17 cellular contexts compared by ENCODE assay signal in the genomic region with DNA sequence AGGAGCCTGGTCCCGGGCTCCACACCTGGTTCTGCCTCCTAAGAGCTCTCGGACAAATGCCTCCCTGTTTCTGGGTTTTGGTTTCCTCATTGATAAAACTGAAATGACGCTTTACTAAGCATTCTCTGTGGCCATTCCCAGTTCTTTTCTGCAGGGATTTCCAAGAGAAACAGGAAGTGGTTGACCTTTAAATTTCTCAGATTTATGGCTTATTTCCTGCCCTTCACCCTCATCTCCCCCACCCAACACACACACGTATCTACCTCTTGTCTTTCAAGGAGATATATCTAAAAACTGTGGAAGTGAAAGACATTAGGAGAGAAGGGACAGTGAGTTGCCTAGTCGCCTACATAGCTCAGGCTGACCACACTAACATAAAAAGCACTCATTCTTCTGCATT. TPM values are rescaled to one million over a fixed set of nuclear protein-coding genes. Genes with fewer than 3 reads are reported as not detected.
DNase-seq lines count a peak whose midpoint lies in the region; ATAC-seq and TF ChIP-seq lines count a peak whose summit lies in the region.
"Had no signal": no experiment of that assay in that cellular context is flagged by ENCODE, and none has a peak within 500 bp of the region (broad histone marks: within the 10 kb centered on the region; RNA-seq: fewer than 3 reads in every experiment).

No MANE protein-coding gene starts in this region.

- H2AFZ ChIP-seq in fibroblast of lung (ENCODE audit: low read length), result no peak overlapping the region

- H3K27me3 ChIP-seq in fibroblast of lung (ENCODE audit: control insufficient read depth, insufficient read depth, low read length) (no peaks in the 10 kb centered on the region), brain microvascular endothelial cell (replicated peaks) (no peaks in the 10 kb centered on the region)
- H3K27me3 ChIP-seq: BLaER1 treated with 17β-estradiol and CSF1 and Interleukin-3, amounts not matched to agents 10 nM and 100 nM had no signal

- H3K27ac ChIP-seq in fibroblast of lung (ENCODE audit: insufficient read depth, low read length) (no peak overlapping the region), brain microvascular endothelial cell (no peak overlapping the region)
- H3K27ac ChIP-seq: BLaER1 treated with 17β-estradiol and CSF1 and Interleukin-3, amounts not matched to agents 10 nM and 100 nM had no signal

- H3K36me3 ChIP-seq in fibroblast of lung (ENCODE audit: control insufficient read depth, insufficient read depth, low read length), result no peaks in the 10 kb centered on the region
- H3K36me3 ChIP-seq in brain microvascular endothelial cell (replicated peaks), result no peaks in the 10 kb centered on the region
- H3K36me3 ChIP-seq: BLaER1 treated with 17β-estradiol and CSF1 and Interleukin-3, amounts not matched to agents 10 nM and 100 nM; HAP-1 had no signal

- intact Hi-C loops in sciatic nerve (cut with DNase I), result no loop called here

- ATAC-seq in sciatic nerve, result peak; percentile 27
- ATAC-seq: PC-3 had no signal

- H3K4me3 ChIP-seq in fibroblast of lung (replicated peaks in 1 of 4; ENCODE audit: control extremely low read depth in 1 of 4, insufficient read depth in 1 of 4, low read depth in 3 of 4, low read length in 4 of 4), result no peak overlapping the region
- H3K4me3 ChIP-seq in brain microvascular endothelial cell (ENCODE audit: low read depth, low read length), result no peak overlapping the region
- H3K4me3 ChIP-seq: BLaER1 treated with 17β-estradiol and CSF1 and Interleukin-3, amounts not matched to agents 10 nM and 100 nM; HAP-1 had no signal

- H4K20me1 ChIP-seq in fibroblast of lung (ENCODE audit: control insufficient read depth, extremely low read depth, insufficient read depth, low read length), result no peaks in the 10 kb centered on the region
- H4K20me1 ChIP-seq: BLaER1 treated with 17β-estradiol and CSF1 and Interleukin-3, amounts not matched to agents 10 nM and 100 nM had no signal

- peak; percentile 65 for DNase-seq in A172 (ENCODE audit: low spot score)
- DNase-seq in MV-4-11 (lab: John Stamatoyannopoulos, UW), result peak; percentile 33
- DNase-seq in fibroblast of lung (ENCODE audit: low read depth in 2 of 2), result no peak
- DNase-seq in sciatic nerve (ENCODE audit: low spot score), result no peak
- DNase-seq in cerebellar nuclear complex (lab: John Stamatoyannopoulos, UW), result no peak
- DNase-seq in NCI-H1417 (lab: John Stamatoyannopoulos, UW), result no peak
- no peak for DNase-seq in NCI-H2196 (lab: John Stamatoyannopoulos, UW; ENCODE audit: unreplicated experiment)
- DNase-seq in brain microvascular endothelial cell, result no peak
- DNase-seq: 8988T; DMS 273 treated with DMSO at 0.1 percent for 48 hours; Kasumi-1; NCI-H2107; NCI-H69; NK-92 treated with Interleukin-12 subunit alpha and Interleukin-12 subunit beta, amount 100 ng/mL, for 24 hours; PC-3 had no signal

- TF ChIP-seq CTCF in fibroblast of lung (conservative IDR thresholded peaks at IDR 0.05 in 1 of 2, IDR thresholded peaks at IDR 0.05 in 1 of 2; ENCODE audit: low read depth in 1 of 2, low read length in 2 of 2), result no peak
- no peak for TF ChIP-seq CTCF in brain microvascular endothelial cell (IDR thresholded peaks at IDR 0.05; ENCODE audit: low read depth, low read length, missing control alignments)

- H3K9ac ChIP-seq in fibroblast of lung (ENCODE audit: insufficient read depth, low read length), result no peak overlapping the region
- H3K9ac ChIP-seq: BLaER1 treated with 17β-estradiol and CSF1 and Interleukin-3, amounts not matched to agents 10 nM and 100 nM had no signal

- in situ Hi-C loops in brain microvascular endothelial cell (cut with HindIII; ENCODE audit: low pct_ligation_motif_present, low sequenced_read_pairs), result no loop called here

- no peaks in the 10 kb centered on the region for H3K9me3 ChIP-seq in fibroblast of lung (ENCODE audit: control insufficient read depth, insufficient read depth, low read depth, low read length)
- H3K9me3 ChIP-seq: BLaER1 treated with 17β-estradiol and CSF1 and Interleukin-3, amounts not matched to agents 10 nM and 100 nM; HAP-1 had no signal

- H3K4me1 ChIP-seq in fibroblast of lung (ENCODE audit: control insufficient read depth, extremely low read depth, insufficient read depth, low read length), result no peaks in the 10 kb centered on the region
- H3K4me1 ChIP-seq: HAP-1 had no signal

- H3K79me2 ChIP-seq in fibroblast of lung (ENCODE audit: control insufficient read depth, insufficient read depth, low read length), result no peaks in the 10 kb centered on the region

- peak overlapping the region; percentile 8 for H3K4me2 ChIP-seq in fibroblast of lung (ENCODE audit: extremely low read depth, insufficient read depth, low read length)

RNA-seq across cellular contexts. Expression of a gene that starts 53.0 kb away (rescaled TPM):
- 1.8 and 2.5 TPM in 2 replicates for total RNA-seq in A172 (2014; rRNA removed; shearing (Covaris generic))
- total RNA-seq in fibroblast of lung (6.6 and 32.9 TPM in 2 replicates), sciatic nerve (26.8 TPM)
- polyA plus RNA-seq in fibroblast of lung, result 1.2 and 6.9 TPM in 2 replicates
- polyA plus RNA-seq in fibroblast of lung (2012), result 0.51 and 4.0 TPM in 2 replicates
- polyA minus RNA-seq in fibroblast of lung (ENCODE audit: low replicate concordance), result 1.8 and 21.7 TPM in 2 replicates
- total RNA-seq: PC-3 had no signal

Comparison
In these comparisons a context has a peak if more than half of its experiments do, and no peak if none do; other contexts are left out.
1. DNase-seq: peak in A172 (single experiment) and MV-4-11 (single experiment); none in fibroblast of lung (0 of 2), sciatic nerve (single experiment), cerebellar nuclear complex (0 of 2), NCI-H1417 (0 of 3), NCI-H2196 (single experiment) and brain microvascular endothelial cell (single experiment).